Comparison of ENCODE assay signal across 8 cellular contexts in the genomic region with DNA sequence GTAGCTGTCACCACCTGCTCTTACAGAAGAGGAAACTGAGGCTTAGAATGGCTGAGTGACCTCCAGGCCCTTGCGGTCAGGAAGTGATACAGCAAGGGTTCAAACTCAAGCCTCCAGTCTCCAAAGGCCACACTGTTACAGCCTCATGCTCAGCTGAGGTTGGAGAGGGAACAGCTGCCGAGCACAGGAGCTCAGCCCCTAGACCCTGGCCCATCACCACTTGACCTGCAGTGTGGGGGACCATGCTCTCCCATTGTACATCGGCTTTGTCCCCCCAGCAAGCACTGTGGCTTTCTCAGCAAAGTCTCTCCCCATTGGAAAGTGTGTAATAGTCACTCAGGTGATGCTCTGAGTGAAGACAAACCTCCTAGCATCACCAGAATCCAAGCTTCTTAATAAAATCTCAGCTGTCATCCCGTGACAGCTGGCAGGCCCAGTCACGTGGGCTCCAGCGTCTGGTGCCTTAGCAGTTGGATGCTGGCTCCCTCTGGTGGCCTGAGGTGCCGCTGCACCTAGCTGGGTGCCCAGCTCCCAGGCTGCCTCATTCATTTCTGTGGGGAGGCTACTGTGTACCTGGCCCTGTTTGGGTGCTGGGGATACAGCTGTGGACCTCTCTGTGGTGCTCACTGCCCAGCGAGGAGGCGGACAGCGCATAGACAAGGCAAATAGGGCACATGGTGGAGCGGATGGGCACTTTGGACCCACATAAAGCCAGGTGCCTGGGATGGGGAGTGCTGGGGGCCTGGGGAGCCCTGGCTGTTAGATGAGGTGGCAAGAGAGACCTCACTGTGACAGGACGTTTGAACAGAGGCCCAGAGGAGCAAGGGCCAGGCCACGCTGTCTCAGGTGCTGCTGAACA. TPM values are rescaled to one million over a fixed set of nuclear protein-coding genes. Genes with fewer than 3 reads are reported as not detected.
DNase-seq lines count a peak whose midpoint lies in the region; ATAC-seq and TF ChIP-seq lines count a peak whose summit lies in the region.

No MANE protein-coding gene starts in this region.

- no peaks in the 10 kb centered on the region for H3K36me3 ChIP-seq in GM06990 (ENCODE audit: control insufficient read depth, insufficient read depth, low read length)

- peak; percentile 52 for DNase-seq in GM06990 (ENCODE audit: extremely low read depth, insufficient read length)
- peak; percentile 89 for DNase-seq in NCI-H1694 (lab: John Stamatoyannopoulos, UW)
- peak; percentile 75 for DNase-seq in T-helper 2 cell treated with Interferon-gamma antibody and Interleukin-4, amounts not matched to agents 5 μg/mL and 100 μg/mL, for 36 hours (ENCODE audit: low spot score)
- DNase-seq in anterior cingulate cortex (lab: John Stamatoyannopoulos, UW), result peak; percentile 12 to 91 (median 78)
- DNase-seq in left ventricle myocardium superior, result peak; percentile 93
- DNase-seq in sciatic nerve (ENCODE audit: low spot score), result peak; percentile 95
- DNase-seq in GOT3 (lab: John Stamatoyannopoulos, UW), result no peak

- no peaks in the 10 kb centered on the region for H3K36me3 Mint-ChIP-seq in T-helper 2 cell treated with Interferon-gamma antibody and Interleukin-4, amounts not matched to agents 5 μg/mL and 100 μg/mL, for 36 hours (ENCODE audit: low read depth)

- intact Hi-C loops in left ventricle myocardium superior (cut with micrococcal nuclease) (loop anchor here (10.0 kb wide), 1 partner anchor 49 kb away; the partner anchor contains the start of gene DAGLA), sciatic nerve (cut with DNase I) (loop anchor here (5.0 kb wide), 1 partner anchor 51 kb away; the partner anchor contains the start of gene DAGLA)

- TF ChIP-seq CTCF in GM06990 (IDR thresholded peaks at IDR 0.05; ENCODE audit: insufficient read depth, low read length, poor library complexity, severe bottlenecking), result peak; percentile 100

- H3K4me3 Mint-ChIP-seq in T-helper 2 cell treated with Interferon-gamma antibody and Interleukin-4, amounts not matched to agents 5 μg/mL and 100 μg/mL, for 36 hours, result no peak overlapping the region

- no peaks in the 10 kb centered on the region; the same call in 1 of the 2 replicates for H3K27me3 ChIP-seq in GM06990 (replicated peaks; ENCODE audit: control insufficient read depth, insufficient read depth, low read length)

- ATAC-seq in HG02588 (IDR thresholded peaks at IDR 0.05; ENCODE audit: unreplicated experiment), result peak; percentile 68
- ATAC-seq in left ventricle myocardium superior, result peak; percentile 89
- ATAC-seq in sciatic nerve, result peak; percentile 90

- H3K27ac Mint-ChIP-seq in T-helper 2 cell treated with Interferon-gamma antibody and Interleukin-4, amounts not matched to agents 5 μg/mL and 100 μg/mL, for 36 hours, result no peak overlapping the region

- H3K9me3 Mint-ChIP-seq in T-helper 2 cell treated with Interferon-gamma antibody and Interleukin-4, amounts not matched to agents 5 μg/mL and 100 μg/mL, for 36 hours, result no peaks in the 10 kb centered on the region

- no peak overlapping the region for H3K4me3 ChIP-seq in GM06990 (replicated peaks; ENCODE audit: low read depth, low read length)

- peaks cover 4% of the 10 kb centered on the region for H3K4me1 Mint-ChIP-seq in T-helper 2 cell treated with Interferon-gamma antibody and Interleukin-4, amounts not matched to agents 5 μg/mL and 100 μg/mL, for 36 hours (ENCODE audit: low read depth)

- no peaks in the 10 kb centered on the region for H3K27me3 Mint-ChIP-seq in T-helper 2 cell treated with Interferon-gamma antibody and Interleukin-4, amounts not matched to agents 5 μg/mL and 100 μg/mL, for 36 hours (ENCODE audit: low read depth)

RNA-seq across cellular contexts. Expression of gene MYRF, which starts 19.1 kb away (rescaled TPM):
- total RNA-seq in left ventricle myocardium superior, result 2.1 TPM
- 10.4 TPM for total RNA-seq in sciatic nerve

RNA-seq across cellular contexts. Expression of gene DAGLA, which starts 53.2 kb away (rescaled TPM):
- total RNA-seq in left ventricle myocardium superior (5.5 TPM), sciatic nerve (4.8 TPM)

RNA-seq across cellular contexts. Expression of gene TMEM258, which starts 59.0 kb away (rescaled TPM):
- total RNA-seq in left ventricle myocardium superior (130 TPM), sciatic nerve (96.6 TPM)

RNA-seq across cellular contexts. Expression of gene FEN1, which starts 59.4 kb away (rescaled TPM):
- 6.4 TPM for total RNA-seq in left ventricle myocardium superior
- total RNA-seq in sciatic nerve, result 3.7 TPM
